8 cellular contexts compared by ENCODE assay signal in genomic region chr11:35163707-35164496, GRCh38. TPM values are rescaled to one million over a fixed set of nuclear protein-coding genes. Genes with fewer than 3 reads are reported as not detected.
DNase-seq lines count a peak whose midpoint lies in the region; ATAC-seq and TF ChIP-seq lines count a peak whose summit lies in the region.

No MANE protein-coding gene starts in this region.

- peak; percentile 37 for ATAC-seq in GM18517 (IDR thresholded peaks at IDR 0.05; ENCODE audit: unreplicated experiment)
- ATAC-seq in PC-3, result no peak
- no peak for ATAC-seq in HG03571 (IDR thresholded peaks at IDR 0.05; ENCODE audit: unreplicated experiment)
- no peak for ATAC-seq in HG03457 (IDR thresholded peaks at IDR 0.05; ENCODE audit: unreplicated experiment)
- ATAC-seq in HG02981 (IDR thresholded peaks at IDR 0.05; ENCODE audit: unreplicated experiment), result no peak
- ATAC-seq in HG03039 (IDR thresholded peaks at IDR 0.05; ENCODE audit: unreplicated experiment), result no peak

- H2AFZ ChIP-seq in PC-3 (ENCODE audit: low read length) (no peak overlapping the region), fibroblast of lung (ENCODE audit: low read length) (no peak overlapping the region)

- H4K20me1 ChIP-seq in PC-3 (ENCODE audit: low read length) (peaks cover 34% of the 10 kb centered on the region), fibroblast of lung (ENCODE audit: control insufficient read depth, extremely low read depth, insufficient read depth, low read length) (peaks cover 2% of the 10 kb centered on the region)

- H3K9me3 ChIP-seq in PC-3 (ENCODE audit: low read length) (no peaks in the 10 kb centered on the region), fibroblast of lung (ENCODE audit: control insufficient read depth, insufficient read depth, low read depth, low read length) (no peaks in the 10 kb centered on the region)

- H3K9ac ChIP-seq in PC-3 (ENCODE audit: low read length) (no peak overlapping the region), fibroblast of lung (ENCODE audit: insufficient read depth, low read length) (no peak overlapping the region)

- H3K4me2 ChIP-seq in PC-3 (ENCODE audit: low read length) (peak overlapping the region; percentile 72; the same call in 1 of the 2 replicates), fibroblast of lung (ENCODE audit: extremely low read depth, insufficient read depth, low read length) (peak overlapping the region; percentile 27)

- peaks cover 64% of the 10 kb centered on the region for H3K4me1 ChIP-seq in PC-3 (ENCODE audit: insufficient read depth, low read length)
- H3K4me1 ChIP-seq in fibroblast of lung (ENCODE audit: control insufficient read depth, extremely low read depth, insufficient read depth, low read length), result peaks cover 65% of the 10 kb centered on the region

- H3K27ac ChIP-seq in 22Rv1 (no peak overlapping the region), PC-3 (ENCODE audit: low read length) (peak overlapping the region; percentile 29; the same call in 1 of the 2 replicates), fibroblast of lung (ENCODE audit: insufficient read depth, low read length) (peak overlapping the region; percentile 87)

- intact Hi-C loops in PC-3 (cut with micrococcal nuclease), result no loop called here

- POLR2A ChIA-PET in PC-3 (lab: Charles Lee; ENCODE audit: unreplicated experiment), result interaction anchor here (0.6 kb wide), 1 partner anchor 26 kb away, joined by 3 read pairs; no protein-coding TSS in a partner anchor

- no TSS peak for BruUV-seq in PC-3 (replicated peaks; lab: Mats Ljungman, UMichigan)

- H3K79me2 ChIP-seq in PC-3 (ENCODE audit: low read length) (peaks cover 93% of the 10 kb centered on the region), fibroblast of lung (ENCODE audit: control insufficient read depth, insufficient read depth, low read length) (peaks cover 100% of the 10 kb centered on the region)

- peaks cover 6% of the 10 kb centered on the region for H3F3A ChIP-seq in PC-3 (ENCODE audit: low read length, unreplicated experiment)

- peaks cover 45% of the 10 kb centered on the region for H3K36me3 ChIP-seq in PC-3 (ENCODE audit: low read depth, low read length)
- no peaks in the 10 kb centered on the region for H3K36me3 ChIP-seq in fibroblast of lung (ENCODE audit: control insufficient read depth, insufficient read depth, low read length)

- CTCF ChIA-PET in PC-3 (lab: Charles Lee), result no interaction called here

- no peak for DNase-seq in PC-3
- DNase-seq in fibroblast of lung (ENCODE audit: low read depth in 2 of 2), result no peak

- peak; percentile 20 for TF ChIP-seq CTCF in 22Rv1 (IDR thresholded peaks at IDR 0.05)
- TF ChIP-seq CTCF in PC-3 (conservative IDR thresholded peaks at IDR 0.05; ENCODE audit: low read depth, low read length), result no peak
- TF ChIP-seq CTCF in fibroblast of lung (conservative IDR thresholded peaks at IDR 0.05 in 1 of 2, IDR thresholded peaks at IDR 0.05 in 1 of 2; ENCODE audit: low read depth in 1 of 2, low read length in 2 of 2), result peak; percentile 35 to 40

- no peaks in the 10 kb centered on the region for H3K9me2 ChIP-seq in PC-3 (replicated peaks; ENCODE audit: low read length)

- H3K4me3 ChIP-seq in PC-3 (ENCODE audit: low read length), result no peak overlapping the region
- no peak overlapping the region for H3K4me3 ChIP-seq in fibroblast of lung (replicated peaks in 1 of 4; ENCODE audit: control extremely low read depth in 1 of 4, insufficient read depth in 1 of 4, low read depth in 3 of 4, low read length in 4 of 4)

- H3K27me3 ChIP-seq in PC-3 (ENCODE audit: low read length), result no peaks in the 10 kb centered on the region
- H3K27me3 ChIP-seq in fibroblast of lung (ENCODE audit: control insufficient read depth, insufficient read depth, low read length), result no peaks in the 10 kb centered on the region

RNA-seq across cellular contexts. Expression of gene CD44, which starts 24.9 kb away (rescaled TPM):
- total RNA-seq in PC-3 (2014; rRNA removed), result 181 and 241 TPM in 2 replicates
- 446 and 660 TPM in 2 replicates for total RNA-seq in fibroblast of lung
- 980 and 2,078 TPM in 2 replicates for polyA plus RNA-seq in fibroblast of lung
- polyA plus RNA-seq in fibroblast of lung (2012), result 599 and 1,130 TPM in 2 replicates
- polyA minus RNA-seq in fibroblast of lung (ENCODE audit: low replicate concordance), result 898 and 1,775 TPM in 2 replicates
